10 cellular contexts compared by ENCODE assay signal in the genomic region with DNA sequence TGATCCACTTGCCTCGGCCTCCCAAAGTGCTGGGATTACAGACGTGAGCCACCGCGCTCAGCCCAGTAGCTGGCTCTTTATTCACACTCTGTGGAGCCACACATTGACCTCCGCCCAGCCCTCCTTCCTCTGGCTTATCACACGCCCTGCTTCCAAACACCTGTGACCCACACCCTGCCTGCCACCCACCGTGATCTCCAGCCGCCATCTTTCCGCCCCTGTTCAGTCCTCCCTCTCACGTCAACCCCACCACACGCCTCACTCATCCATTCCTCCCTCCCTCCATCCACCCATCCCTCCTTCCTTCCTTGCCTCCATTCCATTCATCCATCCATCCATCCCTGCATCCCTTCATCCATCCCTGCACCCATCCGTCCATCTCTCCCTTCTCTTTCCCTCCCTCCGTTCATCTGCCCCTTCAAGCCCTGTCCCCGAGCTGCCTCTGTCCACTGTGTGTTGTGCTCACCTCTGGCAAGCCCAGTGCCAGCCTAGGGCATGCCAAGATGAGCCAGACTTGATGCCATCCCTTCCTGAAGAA. TPM values are rescaled to one million over a fixed set of nuclear protein-coding genes. Genes with fewer than 3 reads are reported as not detected.
"Had no signal": no experiment of that assay in that cellular context is flagged by ENCODE, and none has a peak within 500 bp of the region (broad histone marks: within the 10 kb centered on the region; RNA-seq: fewer than 3 reads in every experiment).

No MANE protein-coding gene starts in this region.

- H3K27ac ChIP-seq: gastroesophageal sphincter, heart right ventricle, right atrium auricular region, testis, upper lobe of right lung, WERI-Rb-1 had no signal

- H3K4me3 ChIP-seq: gastroesophageal sphincter, heart right ventricle, lung, right atrium auricular region, testis, upper lobe of right lung had no signal

- H3K4me1 ChIP-seq: heart right ventricle, right atrium auricular region, testis, upper lobe of right lung had no signal

- H3K27ac Mint-ChIP-seq: activated CD4-positive, alpha-beta T cell treated with anti-CD3 and anti-CD28 coated beads, Interleukin-2, amount 10 ng/mL, durations not matched to agents 24 days and 14 days had no signal

- H3K27me3 Mint-ChIP-seq: activated CD4-positive, alpha-beta T cell treated with anti-CD3 and anti-CD28 coated beads, Interleukin-2, amount 10 ng/mL, durations not matched to agents 24 days and 14 days had no signal

- H3K9me3 Mint-ChIP-seq: activated CD4-positive, alpha-beta T cell treated with anti-CD3 and anti-CD28 coated beads, Interleukin-2, amount 10 ng/mL, durations not matched to agents 24 days and 14 days; endodermal cell had no signal

- H3K27me3 ChIP-seq: gastroesophageal sphincter, heart right ventricle, right atrium auricular region, testis, upper lobe of right lung had no signal

- H3K4me3 Mint-ChIP-seq: activated CD4-positive, alpha-beta T cell treated with anti-CD3 and anti-CD28 coated beads, Interleukin-2, amount 10 ng/mL, durations not matched to agents 24 days and 14 days; endodermal cell had no signal

- H3K9me3 ChIP-seq: gastroesophageal sphincter, heart right ventricle, right atrium auricular region, testis, upper lobe of right lung had no signal

RNA-seq across cellular contexts. Expression of gene ZNF296, which starts 17.6 kb away (rescaled TPM):
- total RNA-seq: skeletal muscle tissue had no signal
